ENCODE assay signal across 1 cellular context in the genomic region with DNA sequence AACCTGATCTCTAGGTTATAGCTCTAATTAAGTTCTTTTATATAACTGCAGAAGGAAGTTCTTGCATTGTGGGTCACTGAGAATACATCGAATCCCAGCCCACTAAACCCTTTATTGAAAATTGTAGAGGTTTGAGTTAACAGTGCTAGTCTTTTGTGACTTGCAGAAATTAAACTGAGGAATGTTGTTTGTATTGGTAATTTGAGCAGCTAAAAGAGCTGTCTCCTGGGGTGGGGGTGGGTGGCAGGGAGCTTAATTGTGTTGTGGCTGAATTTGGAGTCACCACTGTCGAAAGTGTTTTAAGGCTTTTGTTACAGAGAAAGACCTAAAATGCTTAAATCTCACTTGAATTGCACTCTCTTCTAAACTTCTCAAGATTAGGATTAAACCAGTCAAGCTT.
TF ChIP-seq lines count a peak whose summit lies in the region.

No MANE protein-coding gene starts in this region.

TF ChIP-seq in HEK293, 187 proteins besides CTCF, POLR2A, EP300 and RAD21:
- peak; percentile 61; the same call in 1 of the 2 replicates for TF ChIP-seq ZFHX2 (tag by site-specific recombination; conservative IDR thresholded peaks at IDR 0.05)
- TF ChIP-seq, protein P1, sequence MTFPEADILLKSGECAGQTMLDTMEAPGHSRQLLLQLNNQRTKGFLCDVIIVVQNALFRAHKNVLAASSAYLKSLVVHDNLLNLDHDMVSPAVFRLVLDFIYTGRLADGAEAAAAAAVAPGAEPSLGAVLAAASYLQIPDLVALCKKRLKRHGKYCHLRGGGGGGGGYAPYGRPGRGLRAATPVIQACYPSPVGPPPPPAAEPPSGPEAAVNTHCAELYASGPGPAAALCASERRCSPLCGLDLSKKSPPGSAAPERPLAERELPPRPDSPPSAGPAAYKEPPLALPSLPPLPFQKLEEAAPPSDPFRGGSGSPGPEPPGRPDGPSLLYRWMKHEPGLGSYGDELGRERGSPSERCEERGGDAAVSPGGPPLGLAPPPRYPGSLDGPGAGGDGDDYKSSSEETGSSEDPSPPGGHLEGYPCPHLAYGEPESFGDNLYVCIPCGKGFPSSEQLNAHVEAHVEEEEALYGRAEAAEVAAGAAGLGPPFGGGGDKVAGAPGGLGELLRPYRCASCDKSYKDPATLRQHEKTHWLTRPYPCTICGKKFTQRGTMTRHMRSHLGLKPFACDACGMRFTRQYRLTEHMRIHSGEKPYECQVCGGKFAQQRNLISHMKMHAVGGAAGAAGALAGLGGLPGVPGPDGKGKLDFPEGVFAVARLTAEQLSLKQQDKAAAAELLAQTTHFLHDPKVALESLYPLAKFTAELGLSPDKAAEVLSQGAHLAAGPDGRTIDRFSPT (tag by site-specific recombination; IDR thresholded peaks at IDR 0.05): no peak
- peak; percentile 74 for TF ChIP-seq PRDM6 (tag by site-specific recombination; IDR thresholded peaks at IDR 0.05)
- no peak for TF ChIP-seq ZNF600 (tag by site-specific recombination; IDR thresholded peaks at IDR 0.05)
- no peak for TF ChIP-seq IKZF3 (tag by site-specific recombination; IDR thresholded peaks at IDR 0.05)
- peak; percentile 49; the same call in 1 of the 2 replicates for TF ChIP-seq FEZF1 (tag by site-specific recombination; IDR thresholded peaks at IDR 0.05)
- no peak for TF ChIP-seq KLF10 (tag by site-specific recombination; IDR thresholded peaks at IDR 0.05)
- TF ChIP-seq ZBTB1 (tag by site-specific recombination; IDR thresholded peaks at IDR 0.05): no peak
- no peak for TF ChIP-seq ZNF521 (tag by site-specific recombination; IDR thresholded peaks at IDR 0.05)
- TF ChIP-seq ZNF266 (tag by site-specific recombination; IDR thresholded peaks at IDR 0.05; ENCODE audit: low read depth): no peak
- no peak for TF ChIP-seq ZNF121 (tag by site-specific recombination; IDR thresholded peaks at IDR 0.05)
- no peak for TF ChIP-seq ZXDB (tag by site-specific recombination; IDR thresholded peaks at IDR 0.05)
- TF ChIP-seq PRDM1 (tag by site-specific recombination; IDR thresholded peaks at IDR 0.05): 0 out of 2 replicates have a peak, but pooled peaks have one; percentile 14
